ENCODE assay signal across 1 cellular context in genomic region chr6:116954938-116955337, GRCh38.
TF ChIP-seq lines count a peak whose summit lies in the region.

No MANE protein-coding gene starts in this region.

TF ChIP-seq in HepG2, 621 proteins besides CTCF, POLR2A, EP300 and RAD21 (continued from another document and continues in another):
- TF ChIP-seq ZBTB2 (CRISPR knock-in tag; IDR thresholded peaks at IDR 0.05; ENCODE audit: low read depth) (no peak), SOX6 (IDR thresholded peaks at IDR 0.05) (no peak), SOX6 (CRISPR knock-in tag; IDR thresholded peaks at IDR 0.05) (peak; percentile 71), ZNF598 (CRISPR knock-in tag; IDR thresholded peaks at IDR 0.05; ENCODE audit: borderline replicate concordance) (no peak), ZBTB20 (CRISPR knock-in tag; IDR thresholded peaks at IDR 0.05; ENCODE audit: borderline replicate concordance, low read depth) (no peak), ZSCAN21 (CRISPR knock-in tag; IDR thresholded peaks at IDR 0.05; ENCODE audit: borderline replicate concordance) (no peak), ZNF343 (CRISPR knock-in tag; IDR thresholded peaks at IDR 0.05) (no peak), MAZ (IDR thresholded peaks at IDR 0.05; ENCODE audit: borderline replicate concordance, low read depth, low read length) (no peak), MAZ (CRISPR knock-in tag; IDR thresholded peaks at IDR 0.05; ENCODE audit: low read depth) (peak; percentile 28; the same call in 1 of the 2 replicates), ZNF280D (CRISPR knock-in tag; IDR thresholded peaks at IDR 0.05) (no peak), ZNF75D (CRISPR knock-in tag; IDR thresholded peaks at IDR 0.05; ENCODE audit: borderline replicate concordance) (no peak), ZNF101 (CRISPR knock-in tag; IDR thresholded peaks at IDR 0.05; ENCODE audit: borderline replicate concordance, low read depth) (no peak), KDM6A (CRISPR knock-in tag; IDR thresholded peaks at IDR 0.05; ENCODE audit: low read depth) (0 out of 2 replicates have a peak, but pooled peaks have one; percentile 35), MXI1 (IDR thresholded peaks at IDR 0.05; ENCODE audit: borderline replicate concordance, low read depth, low read length) (no peak), ZNF713 (CRISPR knock-in tag; IDR thresholded peaks at IDR 0.05) (no peak), NFIC (IDR thresholded peaks at IDR 0.05; ENCODE audit: low read length) (0 out of 2 replicates have a peak, but pooled peaks have one; percentile 42), ZNF44 (CRISPR knock-in tag; IDR thresholded peaks at IDR 0.05) (no peak), RARA (CRISPR knock-in tag; IDR thresholded peaks at IDR 0.05) (0 out of 2 replicates have a peak, but pooled peaks have one; percentile 10), HMG20A (CRISPR knock-in tag; IDR thresholded peaks at IDR 0.05; ENCODE audit: borderline replicate concordance) (peak; percentile 64; the same call in 1 of the 2 replicates), NAIF1 (CRISPR knock-in tag; IDR thresholded peaks at IDR 0.05; ENCODE audit: borderline replicate concordance) (peak; percentile 56; the same call in 1 of the 2 replicates), BCL6 (CRISPR knock-in tag; IDR thresholded peaks at IDR 0.05) (0 out of 2 replicates have a peak, but pooled peaks have one; percentile 22), ZNF251 (CRISPR knock-in tag; IDR thresholded peaks at IDR 0.05) (no peak), ZNF281 (CRISPR knock-in tag; IDR thresholded peaks at IDR 0.05; ENCODE audit: borderline replicate concordance) (no peak), ZNF567 (CRISPR knock-in tag; IDR thresholded peaks at IDR 0.05; ENCODE audit: borderline replicate concordance) (no peak), ZHX1 (CRISPR knock-in tag; IDR thresholded peaks at IDR 0.05; ENCODE audit: low read depth) (no peak), ZNF331 (CRISPR knock-in tag; IDR thresholded peaks at IDR 0.05) (0 out of 2 replicates have a peak, but pooled peaks have one; percentile 34), HDAC2 (CRISPR knock-in tag; IDR thresholded peaks at IDR 0.05) (0 out of 2 replicates have a peak, but pooled peaks have one; percentile 32), ZFP41 (CRISPR knock-in tag; IDR thresholded peaks at IDR 0.05; ENCODE audit: borderline replicate concordance) (no peak), ATAD3A (CRISPR knock-in tag; IDR thresholded peaks at IDR 0.05) (no peak), MTA1 (CRISPR knock-in tag; IDR thresholded peaks at IDR 0.05; ENCODE audit: borderline replicate concordance) (no peak)
- TF ChIP-seq, protein P1, sequence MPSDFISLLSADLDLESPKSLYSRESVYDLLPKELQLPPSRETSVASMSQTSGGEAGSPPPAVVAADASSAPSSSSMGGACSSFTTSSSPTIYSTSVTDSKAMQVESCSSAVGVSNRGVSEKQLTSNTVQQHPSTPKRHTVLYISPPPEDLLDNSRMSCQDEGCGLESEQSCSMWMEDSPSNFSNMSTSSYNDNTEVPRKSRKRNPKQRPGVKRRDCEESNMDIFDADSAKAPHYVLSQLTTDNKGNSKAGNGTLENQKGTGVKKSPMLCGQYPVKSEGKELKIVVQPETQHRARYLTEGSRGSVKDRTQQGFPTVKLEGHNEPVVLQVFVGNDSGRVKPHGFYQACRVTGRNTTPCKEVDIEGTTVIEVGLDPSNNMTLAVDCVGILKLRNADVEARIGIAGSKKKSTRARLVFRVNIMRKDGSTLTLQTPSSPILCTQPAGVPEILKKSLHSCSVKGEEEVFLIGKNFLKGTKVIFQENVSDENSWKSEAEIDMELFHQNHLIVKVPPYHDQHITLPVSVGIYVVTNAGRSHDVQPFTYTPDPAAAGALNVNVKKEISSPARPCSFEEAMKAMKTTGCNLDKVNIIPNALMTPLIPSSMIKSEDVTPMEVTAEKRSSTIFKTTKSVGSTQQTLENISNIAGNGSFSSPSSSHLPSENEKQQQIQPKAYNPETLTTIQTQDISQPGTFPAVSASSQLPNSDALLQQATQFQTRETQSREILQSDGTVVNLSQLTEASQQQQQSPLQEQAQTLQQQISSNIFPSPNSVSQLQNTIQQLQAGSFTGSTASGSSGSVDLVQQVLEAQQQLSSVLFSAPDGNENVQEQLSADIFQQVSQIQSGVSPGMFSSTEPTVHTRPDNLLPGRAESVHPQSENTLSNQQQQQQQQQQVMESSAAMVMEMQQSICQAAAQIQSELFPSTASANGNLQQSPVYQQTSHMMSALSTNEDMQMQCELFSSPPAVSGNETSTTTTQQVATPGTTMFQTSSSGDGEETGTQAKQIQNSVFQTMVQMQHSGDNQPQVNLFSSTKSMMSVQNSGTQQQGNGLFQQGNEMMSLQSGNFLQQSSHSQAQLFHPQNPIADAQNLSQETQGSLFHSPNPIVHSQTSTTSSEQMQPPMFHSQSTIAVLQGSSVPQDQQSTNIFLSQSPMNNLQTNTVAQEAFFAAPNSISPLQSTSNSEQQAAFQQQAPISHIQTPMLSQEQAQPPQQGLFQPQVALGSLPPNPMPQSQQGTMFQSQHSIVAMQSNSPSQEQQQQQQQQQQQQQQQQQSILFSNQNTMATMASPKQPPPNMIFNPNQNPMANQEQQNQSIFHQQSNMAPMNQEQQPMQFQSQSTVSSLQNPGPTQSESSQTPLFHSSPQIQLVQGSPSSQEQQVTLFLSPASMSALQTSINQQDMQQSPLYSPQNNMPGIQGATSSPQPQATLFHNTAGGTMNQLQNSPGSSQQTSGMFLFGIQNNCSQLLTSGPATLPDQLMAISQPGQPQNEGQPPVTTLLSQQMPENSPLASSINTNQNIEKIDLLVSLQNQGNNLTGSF (CRISPR knock-in tag; IDR thresholded peaks at IDR 0.05): no peak
- TF ChIP-seq, protein P2, sequence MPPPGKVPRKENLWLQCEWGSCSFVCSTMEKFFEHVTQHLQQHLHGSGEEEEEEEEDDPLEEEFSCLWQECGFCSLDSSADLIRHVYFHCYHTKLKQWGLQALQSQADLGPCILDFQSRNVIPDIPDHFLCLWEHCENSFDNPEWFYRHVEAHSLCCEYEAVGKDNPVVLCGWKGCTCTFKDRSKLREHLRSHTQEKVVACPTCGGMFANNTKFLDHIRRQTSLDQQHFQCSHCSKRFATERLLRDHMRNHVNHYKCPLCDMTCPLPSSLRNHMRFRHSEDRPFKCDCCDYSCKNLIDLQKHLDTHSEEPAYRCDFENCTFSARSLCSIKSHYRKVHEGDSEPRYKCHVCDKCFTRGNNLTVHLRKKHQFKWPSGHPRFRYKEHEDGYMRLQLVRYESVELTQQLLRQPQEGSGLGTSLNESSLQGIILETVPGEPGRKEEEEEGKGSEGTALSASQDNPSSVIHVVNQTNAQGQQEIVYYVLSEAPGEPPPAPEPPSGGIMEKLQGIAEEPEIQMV (CRISPR knock-in tag; IDR thresholded peaks at IDR 0.05; ENCODE audit: low read depth): no peak
- TF ChIP-seq, protein P3, sequence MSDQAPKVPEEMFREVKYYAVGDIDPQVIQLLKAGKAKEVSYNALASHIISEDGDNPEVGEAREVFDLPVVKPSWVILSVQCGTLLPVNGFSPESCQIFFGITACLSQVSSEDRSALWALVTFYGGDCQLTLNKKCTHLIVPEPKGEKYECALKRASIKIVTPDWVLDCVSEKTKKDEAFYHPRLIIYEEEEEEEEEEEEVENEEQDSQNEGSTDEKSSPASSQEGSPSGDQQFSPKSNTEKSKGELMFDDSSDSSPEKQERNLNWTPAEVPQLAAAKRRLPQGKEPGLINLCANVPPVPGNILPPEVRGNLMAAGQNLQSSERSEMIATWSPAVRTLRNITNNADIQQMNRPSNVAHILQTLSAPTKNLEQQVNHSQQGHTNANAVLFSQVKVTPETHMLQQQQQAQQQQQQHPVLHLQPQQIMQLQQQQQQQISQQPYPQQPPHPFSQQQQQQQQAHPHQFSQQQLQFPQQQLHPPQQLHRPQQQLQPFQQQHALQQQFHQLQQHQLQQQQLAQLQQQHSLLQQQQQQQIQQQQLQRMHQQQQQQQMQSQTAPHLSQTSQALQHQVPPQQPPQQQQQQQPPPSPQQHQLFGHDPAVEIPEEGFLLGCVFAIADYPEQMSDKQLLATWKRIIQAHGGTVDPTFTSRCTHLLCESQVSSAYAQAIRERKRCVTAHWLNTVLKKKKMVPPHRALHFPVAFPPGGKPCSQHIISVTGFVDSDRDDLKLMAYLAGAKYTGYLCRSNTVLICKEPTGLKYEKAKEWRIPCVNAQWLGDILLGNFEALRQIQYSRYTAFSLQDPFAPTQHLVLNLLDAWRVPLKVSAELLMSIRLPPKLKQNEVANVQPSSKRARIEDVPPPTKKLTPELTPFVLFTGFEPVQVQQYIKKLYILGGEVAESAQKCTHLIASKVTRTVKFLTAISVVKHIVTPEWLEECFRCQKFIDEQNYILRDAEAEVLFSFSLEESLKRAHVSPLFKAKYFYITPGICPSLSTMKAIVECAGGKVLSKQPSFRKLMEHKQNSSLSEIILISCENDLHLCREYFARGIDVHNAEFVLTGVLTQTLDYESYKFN (CRISPR knock-in tag; conservative IDR thresholded peaks at IDR 0.05): peak; percentile 85
- TF ChIP-seq, protein P4, sequence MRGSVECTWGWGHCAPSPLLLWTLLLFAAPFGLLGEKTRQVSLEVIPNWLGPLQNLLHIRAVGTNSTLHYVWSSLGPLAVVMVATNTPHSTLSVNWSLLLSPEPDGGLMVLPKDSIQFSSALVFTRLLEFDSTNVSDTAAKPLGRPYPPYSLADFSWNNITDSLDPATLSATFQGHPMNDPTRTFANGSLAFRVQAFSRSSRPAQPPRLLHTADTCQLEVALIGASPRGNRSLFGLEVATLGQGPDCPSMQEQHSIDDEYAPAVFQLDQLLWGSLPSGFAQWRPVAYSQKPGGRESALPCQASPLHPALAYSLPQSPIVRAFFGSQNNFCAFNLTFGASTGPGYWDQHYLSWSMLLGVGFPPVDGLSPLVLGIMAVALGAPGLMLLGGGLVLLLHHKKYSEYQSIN (CRISPR knock-in tag; IDR thresholded peaks at IDR 0.05; ENCODE audit: borderline replicate concordance): no peak
